ENCODE assay signal across 8 cellular contexts in the genomic region with DNA sequence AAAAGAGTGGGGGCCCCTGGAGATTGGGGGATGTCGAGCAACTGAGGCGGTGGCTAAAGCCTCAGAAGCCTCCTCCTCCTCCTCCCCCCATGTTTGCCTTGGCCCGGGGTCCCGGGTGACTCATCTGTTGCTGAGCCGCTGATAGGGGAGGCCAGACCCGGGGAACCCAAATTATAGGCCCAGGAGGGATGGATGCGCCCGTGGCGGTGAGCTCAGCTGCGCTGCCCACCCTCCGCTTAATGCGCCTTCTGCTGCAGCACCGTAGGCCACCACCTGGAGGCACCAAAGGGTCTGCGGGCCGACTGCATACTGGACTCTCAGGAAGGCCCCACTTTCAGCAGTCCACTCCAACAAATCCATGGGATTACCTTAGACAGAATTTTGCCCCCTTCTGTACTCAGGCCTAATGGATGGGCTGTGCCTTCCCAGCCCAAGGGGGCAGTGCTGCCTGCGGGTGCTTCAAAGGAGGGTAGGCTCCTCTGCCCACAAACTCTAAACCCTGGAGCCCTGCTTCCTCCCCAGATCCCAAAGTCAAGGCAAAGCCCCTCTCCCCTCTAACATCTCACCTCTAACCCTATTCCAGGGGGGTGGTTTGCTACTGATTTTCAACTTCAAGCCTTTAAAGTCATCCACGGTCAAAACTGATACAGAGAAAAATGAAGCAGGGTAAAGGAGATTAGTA. TPM values are rescaled to one million over a fixed set of nuclear protein-coding genes. Genes with fewer than 3 reads are reported as not detected.
DNase-seq lines count a peak whose midpoint lies in the region; ATAC-seq, FAIRE-seq and TF ChIP-seq lines count a peak whose summit lies in the region.

No MANE protein-coding gene starts in this region.

- peaks cover 41% of the 10 kb centered on the region for H3K4me1 Mint-ChIP-seq in activated naive CD8-positive, alpha-beta T cell treated with anti-CD3 and anti-CD28 coated beads for 36 hours
- peaks cover 62% of the 10 kb centered on the region for H3K4me1 Mint-ChIP-seq in activated naive CD8-positive, alpha-beta T cell treated with anti-CD3 and anti-CD28 coated beads, Interleukin-2, amount 50 U/mL, for 24 hours

- in situ Hi-C loops in K562 (cut with MboI): no loop called here

- peaks cover 85% of the 10 kb centered on the region for H3K27me3 Mint-ChIP-seq in activated naive CD8-positive, alpha-beta T cell treated with anti-CD3 and anti-CD28 coated beads for 36 hours
- peaks cover 77% of the 10 kb centered on the region for H3K27me3 Mint-ChIP-seq in activated naive CD8-positive, alpha-beta T cell treated with anti-CD3 and anti-CD28 coated beads, Interleukin-2, amount 50 U/mL, for 24 hours

- H3K4me1 ChIP-seq in K562 (replicated peaks in 1 of 2; ENCODE audit: control insufficient read depth in 2 of 2, insufficient read depth in 2 of 2, low read length in 2 of 2): peaks cover 14 to 61% of the 10 kb centered on the region in 2 experiments; a peak in 4 of 5 replicates

- TF ChIP-seq POLR2A in K562 (conservative IDR thresholded peaks at IDR 0.05) (no peak), lower leg skin (IDR thresholded peaks at IDR 0.05) (no peak)

- intact Hi-C loops in K562 (cut with micrococcal nuclease) (loop anchor here (10.0 kb wide), 1 partner anchor 371 kb away; a partner anchor contains a TSS), left colon (cut with DNase I, micrococcal nuclease) (no loop called here), lower leg skin (cut with DNase I; ENCODE audit: low total_unique reads) (no loop called here)

- TF ChIP-seq RAD21 in K562 (CRISPR knock-in tag; conservative IDR thresholded peaks at IDR 0.05 in 1 of 2, IDR thresholded peaks at IDR 0.05 in 1 of 2): peak in 1 of 2 experiments; percentile 56; a peak in 2 of 4 replicates

- ATAC-seq in activated naive CD8-positive, alpha-beta T cell treated with anti-CD3 and anti-CD28 coated beads, Interleukin-2, amount 50 U/mL, for 24 hours: no peak
- peak; percentile 83 for ATAC-seq in K562
- ATAC-seq in left colon: peak; percentile 33
- no peak for ATAC-seq in HG02840 (IDR thresholded peaks at IDR 0.05; ENCODE audit: low FRiP score, unreplicated experiment)
- no peak for ATAC-seq in HG02885 (IDR thresholded peaks at IDR 0.05; ENCODE audit: poor library complexity, unreplicated experiment)

- H3K4me3 ChIP-seq in K562: no peak overlapping the region
- no peak overlapping the region for H3K4me3 ChIP-seq in lower leg skin (ENCODE audit: low read depth, poor library complexity, severe bottlenecking)

- H3K9me1 ChIP-seq in K562 (ENCODE audit: control insufficient read depth, insufficient read depth, low read length): no peaks in the 10 kb centered on the region

- H3K9me3 ChIP-seq in K562 (replicated peaks; ENCODE audit: control insufficient read depth, insufficient read depth, low read depth, low read length): no peaks in the 10 kb centered on the region

- no peak overlapping the region for H3K27ac ChIP-seq in K562 (ENCODE audit: extremely low read depth, low read depth, low read length)

- no peaks in the 10 kb centered on the region for H3K36me3 Mint-ChIP-seq in activated naive CD8-positive, alpha-beta T cell treated with anti-CD3 and anti-CD28 coated beads for 36 hours
- H3K36me3 Mint-ChIP-seq in activated naive CD8-positive, alpha-beta T cell treated with anti-CD3 and anti-CD28 coated beads, Interleukin-2, amount 50 U/mL, for 24 hours (ENCODE audit: low read depth): peaks cover 2% of the 10 kb centered on the region

- no TSS peak for BruUV-seq in K562 (replicated peaks; lab: Mats Ljungman, UMichigan)

- H3K9ac ChIP-seq in K562 (ENCODE audit: insufficient read depth in 1 of 2, low read depth in 2 of 2, low read length in 2 of 2): peak overlapping the region in 1 of 2 experiments; percentile 85; a peak in 1 of 4 replicates

- 8% methylated on average over 13 of the region's 17 CpGs for WGBS in K562 (ENCODE audit: insufficient coverage, low coverage, missing lambda C conversion rate)
- WGBS in lower leg skin, 2 donors: 50 to 57% methylated on average over 15 to 17 of the region's 17 CpGs

- H3K4me3 Mint-ChIP-seq in activated naive CD8-positive, alpha-beta T cell treated with anti-CD3 and anti-CD28 coated beads for 36 hours: no peak overlapping the region
- H3K4me3 Mint-ChIP-seq in activated naive CD8-positive, alpha-beta T cell treated with anti-CD3 and anti-CD28 coated beads, Interleukin-2, amount 50 U/mL, for 24 hours: no peak overlapping the region

- no peaks in the 10 kb centered on the region for H3K79me2 ChIP-seq in K562 (ENCODE audit: control insufficient read depth, insufficient read depth, low read length)

- peak; percentile 49 for DNase-seq in activated naive CD8-positive, alpha-beta T cell treated with anti-CD3 and anti-CD28 coated beads for 36 hours
- no peak for DNase-seq in activated naive CD8-positive, alpha-beta T cell treated with anti-CD3 and anti-CD28 coated beads, Interleukin-2, amount 50 U/mL, for 24 hours
- DNase-seq in K562 (ENCODE audit: extremely low read depth in 1 of 4, low spot score in 3 of 4) (peak; percentile 69 to 75 (median 72)), left colon (peak in 1 of 2 donors; percentile 60), lower leg skin (ENCODE audit: low spot score in 2 of 2) (no peak), HK-2 (ENCODE audit: unreplicated experiment) (no peak)

- FAIRE-seq in K562 (lab: Jason Lieb, UNC): peak; percentile 69

- no peak overlapping the region; the same call in 1 of the 2 replicates for H3K4me2 ChIP-seq in K562 (ENCODE audit: insufficient read depth, low read length)

- H3K9me3 Mint-ChIP-seq in activated naive CD8-positive, alpha-beta T cell treated with anti-CD3 and anti-CD28 coated beads for 36 hours: no peaks in the 10 kb centered on the region
- no peaks in the 10 kb centered on the region for H3K9me3 Mint-ChIP-seq in activated naive CD8-positive, alpha-beta T cell treated with anti-CD3 and anti-CD28 coated beads, Interleukin-2, amount 50 U/mL, for 24 hours

- peaks cover 10 to 15% of the 10 kb centered on the region in 2 experiments; a peak in 4 of 5 replicates for H3K27me3 ChIP-seq in K562 (ENCODE audit: control insufficient read depth in 2 of 2, insufficient read depth in 2 of 2, low read length in 2 of 2)

- H3K36me3 ChIP-seq in K562 (ENCODE audit: control insufficient read depth, insufficient read depth, low read length): no peaks in the 10 kb centered on the region

- peak overlapping the region; percentile 77 for H2AFZ ChIP-seq in K562 (ENCODE audit: low read depth, low read length)

- TF ChIP-seq EP300 in K562 (IDR thresholded peaks at IDR 0.05; ENCODE audit: low read length): no peak

- POLR2A ChIA-PET in K562 (lab: Yijun Ruan, JAX): interaction anchor here (0.5 to 1.2 kb wide), 5 partner anchors 14 to 317 kb away, joined by 3 to 4 read pairs (median 3); no protein-coding TSS in a partner anchor

- TF ChIP-seq CTCF in K562 (IDR thresholded peaks at IDR 0.05 in 2 of 3, conservative IDR thresholded peaks at IDR 0.05 in 1 of 3; ENCODE audit: insufficient read depth in 2 of 3, low read depth in 1 of 3, low read length in 3 of 3): peak; percentile 78 to 85 (median 78)
- no peak for TF ChIP-seq CTCF in lower leg skin (IDR thresholded peaks at IDR 0.05)

- CTCF ChIA-PET in K562 (lab: Yijun Ruan, JAX; ENCODE audit: low intra/inter-chr PET ratio): interaction anchor here (1.4 kb wide), 1 partner anchor 22 kb away, joined by 4 read pairs; no protein-coding TSS in a partner anchor

- no peak overlapping the region for H3K27ac Mint-ChIP-seq in activated naive CD8-positive, alpha-beta T cell treated with anti-CD3 and anti-CD28 coated beads for 36 hours
- H3K27ac Mint-ChIP-seq in activated naive CD8-positive, alpha-beta T cell treated with anti-CD3 and anti-CD28 coated beads, Interleukin-2, amount 50 U/mL, for 24 hours: no peak overlapping the region

- H4K20me1 ChIP-seq in K562 (replicated peaks; ENCODE audit: control insufficient read depth, insufficient read depth, low read length): no peaks in the 10 kb centered on the region; the same call in 1 of the 2 replicates

RNA-seq across cellular contexts. Expression of a gene that starts 2.6 kb away (rescaled TPM):
- total RNA-seq in activated naive CD8-positive, alpha-beta T cell treated with anti-CD3 and anti-CD28 coated beads for 36 hours: under 1 TPM; 0.24 to 0.39 TPM
- total RNA-seq in K562 (2011; cell fraction: chromatin; rRNA removed; ENCODE audit: low replicate concordance): 2.0 and 6.4 TPM in 2 replicates
- 4.9 and 7.2 TPM in 2 replicates for total RNA-seq in K562 (2011; cell fraction: nucleolus; rRNA removed)
- total RNA-seq in K562 (2011; cell fraction: nucleoplasm; rRNA removed): 5.2 and 7.3 TPM in 2 replicates
- total RNA-seq in K562 (2014; rRNA removed): 2.1 and 2.4 TPM in 2 replicates
- 1.2 and 1.3 TPM in 2 replicates for total RNA-seq in K562 (2014; rRNA removed; fragmentation: Illumina TruSeq; extraction: Trizol)
- total RNA-seq in K562 (2015; rRNA removed; fragmentation: Illumina TruSeq; extraction: Trizol): 0.53 and 0.69 TPM in 2 replicates
- 2.4 and 2.6 TPM in 2 replicates for total RNA-seq in K562 (2021)
- polyA plus RNA-seq in K562 (2011; rRNA removed): 1.8 and 2.2 TPM in 2 replicates
- polyA plus RNA-seq in K562 (2011; cell fraction: cytosol; rRNA removed): 1.6 and 4.7 TPM in 2 replicates
- 2.0 and 3.0 TPM in 2 replicates for polyA plus RNA-seq in K562 (2011; cell fraction: nucleus; rRNA removed)
- 0.69 and 1.0 TPM in 2 replicates for polyA plus RNA-seq in K562 (2012)
- polyA plus RNA-seq in K562 (2014; fragmentation: Illumina TruSeq; extraction: Trizol): 1.8 and 1.9 TPM in 2 replicates
- under 1 TPM; 0.25 to 0.31 TPM for polyA plus RNA-seq in K562 (2014; fragmentation: Nextera tagmentation; extraction: Ambion mirVana)
- 0.91 and 2.3 TPM in 2 replicates for polyA plus RNA-seq in K562 (2014; rRNA removed)
- 1.0 and 1.4 TPM in 2 replicates for polyA minus RNA-seq in K562 (2011; rRNA and poly(A)+ RNA removed)
- polyA minus RNA-seq in K562 (2011; cell fraction: cytosol; rRNA and poly(A)+ RNA removed): 1.2 and 2.3 TPM in 2 replicates
- 2.0 and 2.6 TPM in 2 replicates for polyA minus RNA-seq in K562 (2011; cell fraction: nucleus; rRNA and poly(A)+ RNA removed)
- under 1 TPM; 0.15 to 0.61 TPM for total RNA-seq in left colon
- total RNA-seq in lower leg skin: 1 to 10 TPM in 3 of 4 donors, under 1 TPM in 1; 0.30 to 7.2 (median 2.0) TPM

RNA-seq across cellular contexts. Expression of a gene that starts 4.0 kb away (rescaled TPM):
- total RNA-seq in activated naive CD8-positive, alpha-beta T cell treated with anti-CD3 and anti-CD28 coated beads for 36 hours: not detected
- total RNA-seq in K562 (2011; cell fraction: chromatin; rRNA removed; ENCODE audit: low replicate concordance): not detected in 2 replicates
- not detected in 2 replicates for total RNA-seq in K562 (2011; cell fraction: nucleolus; rRNA removed)
- total RNA-seq in K562 (2011; cell fraction: nucleoplasm; rRNA removed): not detected in 2 replicates
- total RNA-seq in K562 (2014; rRNA removed) (not detected in 2 replicates), K562 (2014; rRNA removed; fragmentation: Illumina TruSeq; extraction: Trizol) (not detected in 2 replicates), K562 (2015; rRNA removed; fragmentation: Illumina TruSeq; extraction: Trizol) (not detected in 2 replicates), K562 (2021) (not detected in 2 replicates), left colon (not detected), lower leg skin (not detected)
- polyA plus RNA-seq in K562 (2011; rRNA removed) (not detected in 2 replicates), K562 (2014; fragmentation: Illumina TruSeq; extraction: Trizol) (not detected in 2 replicates), K562 (2014; fragmentation: Nextera tagmentation; extraction: Ambion mirVana) (not detected), K562 (2014; rRNA removed) (0.38 TPM in 1 of 2 replicates, not detected in the other)
- not detected in 2 replicates for polyA plus RNA-seq in K562 (2011; cell fraction: cytosol; rRNA removed)
- not detected in 2 replicates for polyA plus RNA-seq in K562 (2011; cell fraction: nucleus; rRNA removed)
- polyA plus RNA-seq in K562 (2012): not detected in 2 replicates
- polyA minus RNA-seq in K562 (2011; rRNA and poly(A)+ RNA removed): not detected in 2 replicates
- not detected in 2 replicates for polyA minus RNA-seq in K562 (2011; cell fraction: cytosol; rRNA and poly(A)+ RNA removed)
- polyA minus RNA-seq in K562 (2011; cell fraction: nucleus; rRNA and poly(A)+ RNA removed): not detected in 2 replicates

RNA-seq across cellular contexts. Expression of a gene that starts 16.8 kb away (rescaled TPM):
- 10 to 100 TPM; 81.8 to 82.5 TPM for total RNA-seq in activated naive CD8-positive, alpha-beta T cell treated with anti-CD3 and anti-CD28 coated beads for 36 hours
- 131 and 142 TPM in 2 replicates for total RNA-seq in K562 (2011; cell fraction: chromatin; rRNA removed; ENCODE audit: low replicate concordance)
- 50.7 and 57.0 TPM in 2 replicates for total RNA-seq in K562 (2011; cell fraction: nucleolus; rRNA removed)
- total RNA-seq in K562 (2011; cell fraction: nucleoplasm; rRNA removed): 82.6 and 115 TPM in 2 replicates
- total RNA-seq in K562 (2014; rRNA removed): 45.8 and 62.4 TPM in 2 replicates
- 53.7 and 56.2 TPM in 2 replicates for total RNA-seq in K562 (2014; rRNA removed; fragmentation: Illumina TruSeq; extraction: Trizol)
- 64.4 and 64.9 TPM in 2 replicates for total RNA-seq in K562 (2015; rRNA removed; fragmentation: Illumina TruSeq; extraction: Trizol)
- 130 and 132 TPM in 2 replicates for total RNA-seq in K562 (2021)
- polyA plus RNA-seq in K562 (2011; rRNA removed): 126 and 170 TPM in 2 replicates
- 111 and 156 TPM in 2 replicates for polyA plus RNA-seq in K562 (2011; cell fraction: cytosol; rRNA removed)
- 78.0 and 79.8 TPM in 2 replicates for polyA plus RNA-seq in K562 (2011; cell fraction: nucleus; rRNA removed)
- 85.5 and 106 TPM in 2 replicates for polyA plus RNA-seq in K562 (2012)
- 85.5 and 90.9 TPM in 2 replicates for polyA plus RNA-seq in K562 (2014; fragmentation: Illumina TruSeq; extraction: Trizol)
- 1 to 10 TPM; 5.9 to 7.4 TPM for polyA plus RNA-seq in K562 (2014; fragmentation: Nextera tagmentation; extraction: Ambion mirVana)
- 68.6 and 76.7 TPM in 2 replicates for polyA plus RNA-seq in K562 (2014; rRNA removed)
- polyA minus RNA-seq in K562 (2011; rRNA and poly(A)+ RNA removed): 136 and 155 TPM in 2 replicates
- 46.3 and 59.6 TPM in 2 replicates for polyA minus RNA-seq in K562 (2011; cell fraction: cytosol; rRNA and poly(A)+ RNA removed)
- 21.4 and 33.9 TPM in 2 replicates for polyA minus RNA-seq in K562 (2011; cell fraction: nucleus; rRNA and poly(A)+ RNA removed)
- total RNA-seq in left colon: 100 to 1,000 TPM; 271 to 304 TPM
- 10 to 100 TPM; 65.1 to 89.3 (median 80.1) TPM for total RNA-seq in lower leg skin

RNA-seq across cellular contexts. Expression of a gene that starts 25.0 kb away (rescaled TPM):
- 1 to 10 TPM; 1.3 to 1.4 TPM for total RNA-seq in activated naive CD8-positive, alpha-beta T cell treated with anti-CD3 and anti-CD28 coated beads for 36 hours
- 1.2 and 2.3 TPM in 2 replicates for total RNA-seq in K562 (2011; cell fraction: chromatin; rRNA removed; ENCODE audit: low replicate concordance)
- 1.7 TPM in 2 replicates for total RNA-seq in K562 (2011; cell fraction: nucleolus; rRNA removed)
- 0.92 and 1.0 TPM in 2 replicates for total RNA-seq in K562 (2011; cell fraction: nucleoplasm; rRNA removed)
- total RNA-seq in K562 (2014; rRNA removed) (2.5 and 3.6 TPM in 2 replicates), K562 (2014; rRNA removed; fragmentation: Illumina TruSeq; extraction: Trizol) (0.99 and 1.4 TPM in 2 replicates), K562 (2015; rRNA removed; fragmentation: Illumina TruSeq; extraction: Trizol) (2.3 and 2.5 TPM in 2 replicates), K562 (2021) (3.4 and 3.6 TPM in 2 replicates), left colon (under 1 TPM in 1 of 2 donors, not detected in 1; 0.06 TPM), lower leg skin (under 1 TPM in 3 of 4 donors, not detected in 1; 0.05 to 0.29 (median 0.13) TPM)
- polyA plus RNA-seq in K562 (2011; rRNA removed) (0.31 and 0.42 TPM in 2 replicates), K562 (2014; fragmentation: Illumina TruSeq; extraction: Trizol) (1.6 and 1.9 TPM in 2 replicates), K562 (2014; fragmentation: Nextera tagmentation; extraction: Ambion mirVana) (under 1 TPM; 0.03 to 0.13 TPM), K562 (2014; rRNA removed) (2.2 and 2.4 TPM in 2 replicates)
- 0.31 and 0.69 TPM in 2 replicates for polyA plus RNA-seq in K562 (2011; cell fraction: cytosol; rRNA removed)
- 0.53 and 1.2 TPM in 2 replicates for polyA plus RNA-seq in K562 (2011; cell fraction: nucleus; rRNA removed)
- polyA plus RNA-seq in K562 (2012): 0.55 and 1.8 TPM in 2 replicates
- polyA minus RNA-seq in K562 (2011; rRNA and poly(A)+ RNA removed): 0.24 and 0.70 TPM in 2 replicates
- polyA minus RNA-seq in K562 (2011; cell fraction: cytosol; rRNA and poly(A)+ RNA removed): 0.64 and 0.76 TPM in 2 replicates
- polyA minus RNA-seq in K562 (2011; cell fraction: nucleus; rRNA and poly(A)+ RNA removed): 0.56 and 0.81 TPM in 2 replicates

RNA-seq across cellular contexts. Expression of a gene that starts 44.4 kb away (rescaled TPM):
- 10 to 100 TPM; 57.9 to 60.9 TPM for total RNA-seq in activated naive CD8-positive, alpha-beta T cell treated with anti-CD3 and anti-CD28 coated beads for 36 hours
- total RNA-seq in K562 (2011; cell fraction: chromatin; rRNA removed; ENCODE audit: low replicate concordance): 48.6 and 71.2 TPM in 2 replicates
- total RNA-seq in K562 (2011; cell fraction: nucleolus; rRNA removed): 26.7 and 27.0 TPM in 2 replicates
- 42.8 and 56.8 TPM in 2 replicates for total RNA-seq in K562 (2011; cell fraction: nucleoplasm; rRNA removed)
- 51.1 and 51.6 TPM in 2 replicates for total RNA-seq in K562 (2014; rRNA removed)
- 79.1 and 86.8 TPM in 2 replicates for total RNA-seq in K562 (2014; rRNA removed; fragmentation: Illumina TruSeq; extraction: Trizol)
- total RNA-seq in K562 (2015; rRNA removed; fragmentation: Illumina TruSeq; extraction: Trizol): 74.0 and 75.0 TPM in 2 replicates
- 49.3 and 51.9 TPM in 2 replicates for total RNA-seq in K562 (2021)
- polyA plus RNA-seq in K562 (2011; rRNA removed): 109 TPM in 2 replicates
- polyA plus RNA-seq in K562 (2011; cell fraction: cytosol; rRNA removed): 85.7 and 115 TPM in 2 replicates
- 31.1 and 53.9 TPM in 2 replicates for polyA plus RNA-seq in K562 (2011; cell fraction: nucleus; rRNA removed)
- polyA plus RNA-seq in K562 (2012): 53.3 and 68.9 TPM in 2 replicates
- polyA plus RNA-seq in K562 (2014; fragmentation: Illumina TruSeq; extraction: Trizol): 95.8 and 108 TPM in 2 replicates
- polyA plus RNA-seq in K562 (2014; fragmentation: Nextera tagmentation; extraction: Ambion mirVana): 100 to 1,000 TPM in 1 of 2 experiments, 10 to 100 TPM in 1; 82.7 to 126 TPM
- 59.7 and 64.5 TPM in 2 replicates for polyA plus RNA-seq in K562 (2014; rRNA removed)
- polyA minus RNA-seq in K562 (2011; rRNA and poly(A)+ RNA removed): 57.9 and 64.9 TPM in 2 replicates
- 22.4 and 27.7 TPM in 2 replicates for polyA minus RNA-seq in K562 (2011; cell fraction: cytosol; rRNA and poly(A)+ RNA removed)
- polyA minus RNA-seq in K562 (2011; cell fraction: nucleus; rRNA and poly(A)+ RNA removed): 9.0 and 14.2 TPM in 2 replicates
- 10 to 100 TPM; 52.0 to 53.9 TPM for total RNA-seq in left colon
- total RNA-seq in lower leg skin: 10 to 100 TPM; 30.3 to 57.8 (median 49.2) TPM

Comparison
In these comparisons a context has a peak if more than half of its experiments do, and no peak if none do; other contexts are left out.
1. DNase-seq: peak in activated naive CD8-positive, alpha-beta T cell treated with anti-CD3 and anti-CD28 coated beads for 36 hours (single experiment) and K562 (4 of 4); none in activated naive CD8-positive, alpha-beta T cell treated with anti-CD3 and anti-CD28 coated beads, Interleukin-2, amount 50 U/mL, for 24 hours (single experiment), lower leg skin (0 of 2) and HK-2 (single experiment).
2. ATAC-seq: peak in K562 (single experiment) and left colon (single experiment); none in activated naive CD8-positive, alpha-beta T cell treated with anti-CD3 and anti-CD28 coated beads, Interleukin-2, amount 50 U/mL, for 24 hours (single experiment), HG02840 (single experiment) and HG02885 (single experiment).
3. CTCF ChIP-seq: peak in K562 (3 of 3); none in lower leg skin (0 of 3).